ENCODE assay signal across 8 cellular contexts in genomic region chr2:171161425-171162289, GRCh38. TPM values are rescaled to one million over a fixed set of nuclear protein-coding genes. Genes with fewer than 3 reads are reported as not detected.
DNase-seq lines count a peak whose midpoint lies in the region; ATAC-seq, FAIRE-seq and TF ChIP-seq lines count a peak whose summit lies in the region.

No MANE protein-coding gene starts in this region.

- CTCF ChIA-PET in AG04450 (lab: Charles Lee): interaction anchor here (0.6 to 0.8 kb wide), 3 partner anchors 16 to 271 kb away, joined by 3 to 5 read pairs (median 3); partner anchors contain the start of gene METTL8

- peak overlapping the region; percentile 63 for H3K4me3 ChIP-seq in AG04450 (ENCODE audit: low read depth, low read length)
- peak overlapping the region; percentile 90 for H3K4me3 ChIP-seq in bronchial epithelial cell (ENCODE audit: low read depth, low read length)
- peak overlapping the region; percentile 93 for H3K4me3 ChIP-seq in mucosa of descending colon

- intact Hi-C loops in mucosa of descending colon (cut with DNase I, micrococcal nuclease): loop anchor here in 1 of 2 donors (10.0 kb wide), 1 partner anchor 273 kb away; the partner anchor contains the start of genes DCAF17 and METTL8

- H3K27me3 ChIP-seq in AG04450 (ENCODE audit: control insufficient read depth, insufficient read depth, low read length) (no peaks in the 10 kb centered on the region), bronchial epithelial cell (ENCODE audit: control insufficient read depth, insufficient read depth, low read length) (no peaks in the 10 kb centered on the region)

- TF ChIP-seq CTCF in AG04450 (IDR thresholded peaks at IDR 0.05; ENCODE audit: low read depth, low read length) (no peak), bronchial epithelial cell (IDR thresholded peaks at IDR 0.05; ENCODE audit: insufficient read depth, low read length, severe bottlenecking) (no peak), mucosa of descending colon (IDR thresholded peaks at IDR 0.05) (no peak), GM10266 (IDR thresholded peaks at IDR 0.05; ENCODE audit: control insufficient read depth, insufficient read depth, low read depth, missing control alignments) (no peak)

- H3K36me3 ChIP-seq in bronchial epithelial cell (ENCODE audit: control insufficient read depth, insufficient read depth, low read length) (no peaks in the 10 kb centered on the region), mucosa of descending colon (ENCODE audit: low read depth) (no peaks in the 10 kb centered on the region)

- no peak for DNase-seq in AG04450 (ENCODE audit: low read depth, low spot score)
- DNase-seq in KG1 (lab: John Stamatoyannopoulos, UW): peak; percentile 57
- DNase-seq in bronchial epithelial cell (ENCODE audit: low read depth): no peak
- DNase-seq in mucosa of descending colon: no peak
- DNase-seq in GM10266 (ENCODE audit: extremely low spot score): no peak
- DNase-seq in SHP77 (lab: John Stamatoyannopoulos, UW): no peak

- FAIRE-seq in bronchial epithelial cell (lab: Jason Lieb, UNC): no peak

- peaks cover 18% of the 10 kb centered on the region for H3K4me1 ChIP-seq in mucosa of descending colon (ENCODE audit: low read depth)

- peak overlapping the region; percentile 53 for H3K27ac ChIP-seq in AG04450 (ENCODE audit: low read depth, low read length)

- H3K9me3 ChIP-seq in AG04450 (ENCODE audit: control insufficient read depth, insufficient read depth, low read length): no peaks in the 10 kb centered on the region
- no peaks in the 10 kb centered on the region for H3K9me3 ChIP-seq in mucosa of descending colon

- ATAC-seq in mucosa of descending colon (no peak), GM18873 (IDR thresholded peaks at IDR 0.05; ENCODE audit: low FRiP score, unreplicated experiment) (no peak), GM21576 (IDR thresholded peaks at IDR 0.05; ENCODE audit: unreplicated experiment) (no peak)

- POLR2A ChIA-PET in AG04450 (lab: Yijun Ruan, JAX): interaction anchor here (0.7 kb wide), 1 partner anchor 370 kb away, joined by 3 read pairs; no protein-coding TSS in a partner anchor

RNA-seq across cellular contexts. Expression of gene TLK1, which starts 1.0 kb away (rescaled TPM):
- polyA plus RNA-seq in AG04450 (2011; rRNA removed): 22.2 and 28.3 TPM in 2 replicates
- polyA minus RNA-seq in AG04450 (2011; rRNA and poly(A)+ RNA removed): 23.1 and 40.7 TPM in 2 replicates
- 11.8 and 14.2 TPM in 2 replicates for total RNA-seq in bronchial epithelial cell
- total RNA-seq in mucosa of descending colon: 100 to 1,000 TPM in 2 of 3 donors, 10 to 100 TPM in 1; 91.6 to 112 (median 109) TPM
